In genomic region chr5:136057401-136057951, GRCh38 we compare ENCODE assay signal across 1 cellular context.
TF ChIP-seq lines count a peak whose summit lies in the region.

No MANE protein-coding gene starts in this region.

TF ChIP-seq in H1, 55 proteins besides CTCF, POLR2A, EP300 and RAD21:
- no peak for TF ChIP-seq E2F6 (IDR thresholded peaks at IDR 0.05)
- TF ChIP-seq GABPA (IDR thresholded peaks at IDR 0.05; ENCODE audit: borderline replicate concordance, insufficient read depth, low read length) = no peak
- no peak for TF ChIP-seq CEBPB (IDR thresholded peaks at IDR 0.05; ENCODE audit: low read depth, low read length)
- no peak for TF ChIP-seq SP2 (IDR thresholded peaks at IDR 0.05; ENCODE audit: low read length)
- no peak for TF ChIP-seq EGR1 (IDR thresholded peaks at IDR 0.05; ENCODE audit: borderline replicate concordance, low read depth, low read length)
- TF ChIP-seq KDM5A (IDR thresholded peaks at IDR 0.05; ENCODE audit: low read length) = no peak
- TF ChIP-seq PHF8 (conservative IDR thresholded peaks at IDR 0.05; ENCODE audit: low read depth, low read length) = no peak
- no peak for TF ChIP-seq TAF1 (IDR thresholded peaks at IDR 0.05; ENCODE audit: low read depth, low read length)
- no peak for TF ChIP-seq RBBP5 (IDR thresholded peaks at IDR 0.05; ENCODE audit: borderline replicate concordance, low read depth, low read length)
- no peak for TF ChIP-seq YY1 (IDR thresholded peaks at IDR 0.05; ENCODE audit: low read depth, low read length)
- no peak for TF ChIP-seq RNF2 (IDR thresholded peaks at IDR 0.05; ENCODE audit: borderline replicate concordance, low read depth, low read length, missing control alignments, poor library complexity, severe bottlenecking)
- TF ChIP-seq TBP (IDR thresholded peaks at IDR 0.05; ENCODE audit: low read depth, low read length) = no peak
- no peak for TF ChIP-seq HDAC6 (IDR thresholded peaks at IDR 0.05; ENCODE audit: low read depth, low read length)
- TF ChIP-seq BRCA1 (IDR thresholded peaks at IDR 0.05; ENCODE audit: low read depth, low read length) = no peak
